In the genomic region with DNA sequence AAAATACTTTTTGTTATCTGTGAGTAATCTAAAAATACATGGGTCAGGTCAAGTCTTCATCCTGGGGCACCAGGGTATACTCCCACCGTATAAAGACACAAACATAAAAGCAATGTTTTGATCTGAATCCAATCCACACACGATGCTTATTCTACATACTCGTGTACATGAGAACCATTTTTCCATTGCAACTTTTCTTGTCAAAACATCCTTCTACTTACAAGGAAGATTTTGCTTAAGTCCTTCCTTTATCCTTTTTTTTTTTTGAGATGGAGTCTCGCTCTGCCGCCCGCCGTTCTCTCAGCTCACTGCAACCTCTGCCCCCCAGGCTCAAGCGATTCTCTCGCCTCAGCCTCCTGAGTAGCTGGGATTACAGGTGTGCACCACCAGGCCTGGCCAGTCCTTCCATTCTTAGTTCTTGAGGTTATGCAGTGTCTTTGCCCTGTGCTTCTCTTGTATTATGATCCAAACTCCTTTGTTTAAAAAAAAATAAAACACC, we compare ENCODE assay signal across 19 cellular contexts. TPM values are rescaled to one million over a fixed set of nuclear protein-coding genes. Genes with fewer than 3 reads are reported as not detected.
A peak's percentile ranks its signal among the peaks of the same experiment; 100 is the strongest.
DNase-seq lines count a peak whose midpoint lies in the region; ATAC-seq, FAIRE-seq and TF ChIP-seq lines count a peak whose summit lies in the region.
"Had no signal": no experiment of that assay in that cellular context is flagged by ENCODE, and none has a peak within 500 bp of the region (broad histone marks: within the 10 kb centered on the region; RNA-seq: fewer than 3 reads in every experiment).

No MANE protein-coding gene starts in this region.

- peaks cover 47% of the 10 kb centered on the region for H3K4me1 Mint-ChIP-seq in activated naive CD8-positive, alpha-beta T cell treated with anti-CD3 and anti-CD28 coated beads, Interleukin-2, amount 50 U/mL, for 24 hours
- peaks cover 41% of the 10 kb centered on the region for H3K4me1 Mint-ChIP-seq in stimulated activated effector memory CD8-positive, alpha-beta T cell treated with anti-CD3 and anti-CD28 coated beads, Interleukin-12 subunit alpha, Interleukin-12 subunit beta, amount 100 ng/mL, for 72 hours
- peaks cover 16 to 21% of the 10 kb centered on the region in 2 donors for H3K4me1 Mint-ChIP-seq in effector memory CD8-positive, alpha-beta T cell (ENCODE audit: low read depth in 2 of 2)

- no peak for TF ChIP-seq EP300 in HepG2 (IDR thresholded peaks at IDR 0.05; ENCODE audit: low read depth in 2 of 2, low read length in 2 of 2)
- TF ChIP-seq EP300 in HepG2 (CRISPR knock-in tag; IDR thresholded peaks at IDR 0.05; ENCODE audit: borderline replicate concordance), result no peak

- no peaks in the 10 kb centered on the region for H3K9me2 ChIP-seq in Karpas-422 (replicated peaks; ENCODE audit: insufficient read depth, low read length)

- peak overlapping the region; percentile 55 for H3K27ac Mint-ChIP-seq in activated naive CD8-positive, alpha-beta T cell treated with anti-CD3 and anti-CD28 coated beads, Interleukin-2, amount 50 U/mL, for 24 hours
- H3K27ac Mint-ChIP-seq in stimulated activated effector memory CD8-positive, alpha-beta T cell treated with anti-CD3 and anti-CD28 coated beads, Interleukin-12 subunit alpha, Interleukin-12 subunit beta, amount 100 ng/mL, for 72 hours, result peak overlapping the region; percentile 98
- peak overlapping the region in 1 of 2 donors; percentile 12 for H3K27ac Mint-ChIP-seq in effector memory CD8-positive, alpha-beta T cell

- H3K27ac ChIP-seq in HepG2 (ENCODE audit: extremely low read length, insufficient read depth, low read length) (no peak overlapping the region), right lobe of liver (no peak overlapping the region), HUES48 (ENCODE audit: low read depth, low read length) (peak overlapping the region; percentile 51), Karpas-422 (ENCODE audit: low read length) (no peak overlapping the region)
- H3K27ac ChIP-seq: dorsolateral prefrontal cortex, spleen, upper lobe of right lung had no signal

- H3K79me2 ChIP-seq in HepG2 (ENCODE audit: insufficient read depth, low read length), result peaks cover 3% of the 10 kb centered on the region
- H3K79me2 ChIP-seq in Karpas-422 (ENCODE audit: low read length), result peaks cover 12% of the 10 kb centered on the region

- H3K9ac ChIP-seq in HepG2 (ENCODE audit: insufficient read depth, low read depth, low read length) (no peak overlapping the region), HUES48 (ENCODE audit: low read depth, low read length) (no peak overlapping the region), Karpas-422 (ENCODE audit: low read length) (no peak overlapping the region)

- CTCF ChIA-PET in HepG2 (lab: Yijun Ruan, JAX; ENCODE audit: low intra/inter-chr PET ratio, low total read pairs), result no interaction called here

- WGBS in HepG2 (ENCODE audit: low lambda C conversion rate), result 96% methylated on average over 9 of the region's 9 CpGs
- 87% methylated on average over 9 of the region's 9 CpGs for WGBS in right lobe of liver (ENCODE audit: insufficient coverage, low coverage, low lambda C conversion rate, missing lambda C conversion rate)

- H3K27me3 Mint-ChIP-seq in activated naive CD8-positive, alpha-beta T cell treated with anti-CD3 and anti-CD28 coated beads, Interleukin-2, amount 50 U/mL, for 24 hours, result no peaks in the 10 kb centered on the region
- H3K27me3 Mint-ChIP-seq in effector memory CD8-positive, alpha-beta T cell, result no peaks in the 10 kb centered on the region

- H2AFZ ChIP-seq in HepG2 (ENCODE audit: low read length), result no peak overlapping the region
- no peak overlapping the region for H2AFZ ChIP-seq in Karpas-422 (ENCODE audit: low read length)

- TF ChIP-seq CTCF in HepG2 (CRISPR knock-in tag; IDR thresholded peaks at IDR 0.05) (no peak), right lobe of liver (IDR thresholded peaks at IDR 0.05) (no peak)

- POLR2A ChIA-PET in HepG2 (lab: Yijun Ruan, JAX), result interaction anchor here (0.7 to 2.2 kb wide), 3 partner anchors 15 to 43 kb away, joined by 4 to 6 read pairs (median 4); a partner anchor contains a TSS

- H3K4me1 ChIP-seq in HepG2 (ENCODE audit: insufficient read depth, low read length), result peaks cover 28% of the 10 kb centered on the region
- H3K4me1 ChIP-seq in right lobe of liver, result peaks cover 0 to under 1% (median 0%) of the 10 kb centered on the region in 4 donors
- H3K4me1 ChIP-seq in HUES48 (ENCODE audit: control insufficient read depth, insufficient read depth, low read length), result peaks cover 6% of the 10 kb centered on the region; the same call in 1 of the 2 replicates
- peaks cover 9% of the 10 kb centered on the region for H3K4me1 ChIP-seq in Karpas-422 (ENCODE audit: low read length)

- ATAC-seq in HepG2 (no peak), right lobe of liver (no peak)
- ATAC-seq in activated naive CD8-positive, alpha-beta T cell treated with anti-CD3 and anti-CD28 coated beads, Interleukin-2, amount 50 U/mL, for 24 hours, result no peak
- no peak for ATAC-seq in stimulated activated effector memory CD8-positive, alpha-beta T cell treated with anti-CD3 and anti-CD28 coated beads, Interleukin-12 subunit alpha, Interleukin-12 subunit beta, amount 100 ng/mL, for 72 hours
- no peak for ATAC-seq in effector memory CD8-positive, alpha-beta T cell (replicated peaks)
- ATAC-seq: upper lobe of right lung had no signal

- TF ChIP-seq RAD21 in HepG2 (CRISPR knock-in tag; IDR thresholded peaks at IDR 0.05), result no peak

- H3K36me3 Mint-ChIP-seq in activated naive CD8-positive, alpha-beta T cell treated with anti-CD3 and anti-CD28 coated beads, Interleukin-2, amount 50 U/mL, for 24 hours (ENCODE audit: low read depth), result peaks cover 62% of the 10 kb centered on the region
- peaks cover 79% of the 10 kb centered on the region for H3K36me3 Mint-ChIP-seq in stimulated activated effector memory CD8-positive, alpha-beta T cell treated with anti-CD3 and anti-CD28 coated beads, Interleukin-12 subunit alpha, Interleukin-12 subunit beta, amount 100 ng/mL, for 72 hours
- peaks cover 70% of the 10 kb centered on the region for H3K36me3 Mint-ChIP-seq in effector memory CD8-positive, alpha-beta T cell (ENCODE audit: insufficient read depth)

- H3K27me3 ChIP-seq in HepG2 (ENCODE audit: control insufficient read depth in 1 of 2, insufficient read depth in 2 of 2, low read length in 2 of 2), result no peaks in the 10 kb centered on the region
- no peaks in the 10 kb centered on the region for H3K27me3 ChIP-seq in right lobe of liver
- H3K27me3 ChIP-seq in HUES48 (ENCODE audit: control insufficient read depth, insufficient read depth, low read length), result no peaks in the 10 kb centered on the region
- no peaks in the 10 kb centered on the region for H3K27me3 ChIP-seq in Karpas-422 (ENCODE audit: low read length)
- H3K27me3 ChIP-seq: dorsolateral prefrontal cortex, spleen, upper lobe of right lung had no signal

- in situ Hi-C loops in HepG2 (cut with HindIII; ENCODE audit: extremely low pct_ligation_motif_present, low pct_unique_long_range_greater_than_20kb), result no loop called here

- H3K4me3 ChIP-seq in HepG2 (replicated peaks in 1 of 3; ENCODE audit: insufficient read depth in 1 of 3, low read depth in 2 of 3, low read length in 3 of 3) (no peak overlapping the region), right lobe of liver (no peak overlapping the region), HUES48 (ENCODE audit: low read depth, low read length) (no peak overlapping the region), Karpas-422 (ENCODE audit: low read length) (no peak overlapping the region)
- H3K4me3 ChIP-seq: dorsolateral prefrontal cortex, spleen, upper lobe of right lung had no signal

- no peaks in the 10 kb centered on the region for H3K9me3 Mint-ChIP-seq in activated naive CD8-positive, alpha-beta T cell treated with anti-CD3 and anti-CD28 coated beads, Interleukin-2, amount 50 U/mL, for 24 hours
- no peaks in the 10 kb centered on the region for H3K9me3 Mint-ChIP-seq in stimulated activated effector memory CD8-positive, alpha-beta T cell treated with anti-CD3 and anti-CD28 coated beads, Interleukin-12 subunit alpha, Interleukin-12 subunit beta, amount 100 ng/mL, for 72 hours
- no peaks in the 10 kb centered on the region for H3K9me3 Mint-ChIP-seq in effector memory CD8-positive, alpha-beta T cell

- H3K9me3 ChIP-seq in HepG2 (ENCODE audit: low read length) (no peaks in the 10 kb centered on the region), right lobe of liver (no peaks in the 10 kb centered on the region), HUES48 (ENCODE audit: control insufficient read depth, insufficient read depth, low read length) (no peaks in the 10 kb centered on the region), Karpas-422 (ENCODE audit: low read length) (no peaks in the 10 kb centered on the region)
- H3K9me3 ChIP-seq: spleen, upper lobe of right lung had no signal

- BruUV-seq in HepG2 (replicated peaks; lab: Mats Ljungman, UMichigan), result no TSS peak

- FAIRE-seq in HepG2 (lab: Jason Lieb, UNC), result no peak
- FAIRE-seq: frontal cortex had no signal

- H3K36me3 ChIP-seq in HepG2 (replicated peaks in 1 of 2; ENCODE audit: control insufficient read depth in 1 of 2, insufficient read depth in 2 of 2, low read length in 2 of 2) (peaks cover 16 to 56% of the 10 kb centered on the region in 2 experiments), right lobe of liver (peaks cover 12 to 63% (median 43%) of the 10 kb centered on the region in 4 donors), HUES48 (ENCODE audit: control insufficient read depth, insufficient read depth, low read length) (peaks cover 65% of the 10 kb centered on the region), Karpas-422 (ENCODE audit: insufficient read depth, low read length) (peaks cover 58% of the 10 kb centered on the region)

- intact Hi-C loops in HepG2 (cut with micrococcal nuclease; ENCODE audit: unreplicated experiment) (no loop called here), right lobe of liver (cut with DNase I) (no loop called here)

- DNase-seq in HepG2 (ENCODE audit: low spot score) (no peak), right lobe of liver (no peak), Karpas-422 (no peak)
- DNase-seq in activated naive CD8-positive, alpha-beta T cell treated with anti-CD3 and anti-CD28 coated beads, Interleukin-2, amount 50 U/mL, for 24 hours, result no peak
- DNase-seq in stimulated activated effector memory CD8-positive, alpha-beta T cell treated with anti-CD3 and anti-CD28 coated beads, Interleukin-12 subunit alpha, Interleukin-12 subunit beta, amount 100 ng/mL, for 72 hours (ENCODE audit: low spot score in 2 of 2), result no peak
- no peak for DNase-seq in effector memory CD8-positive, alpha-beta T cell
- DNase-seq: amygdala; COR-L47; dorsolateral prefrontal cortex; hippocampal formation; IMR-90; NCI-H1694; NCI-H748 treated with DMSO at 0.1 percent for 48 hours; occipital lobe; spleen; stimulated activated CD4-positive, alpha-beta T cell treated with anti-CD3 and anti-CD28 coated beads, Interleukin-4, amount 100 ng/mL, for 24 hours; upper lobe of right lung had no signal

- peaks cover 49% of the 10 kb centered on the region for H4K20me1 ChIP-seq in HepG2 (ENCODE audit: insufficient read depth, low read length)
- peaks cover 43% of the 10 kb centered on the region for H4K20me1 ChIP-seq in Karpas-422 (ENCODE audit: insufficient read depth, low read depth, low read length)

- TF ChIP-seq POLR2A in HepG2 (IDR thresholded peaks at IDR 0.05; ENCODE audit: insufficient read depth in 1 of 2, low read depth in 2 of 2, low read length in 2 of 2) (0 out of 4 replicates have a peak, but pooled peaks of 1 of the 2 experiments have one; percentile 23), right lobe of liver (IDR thresholded peaks at IDR 0.05) (no peak)

- H3K4me2 ChIP-seq in HepG2 (ENCODE audit: low read depth, low read length) (no peak overlapping the region), Karpas-422 (ENCODE audit: low read depth, low read length, poor library complexity, severe bottlenecking) (no peak overlapping the region)

- H3K4me3 Mint-ChIP-seq in activated naive CD8-positive, alpha-beta T cell treated with anti-CD3 and anti-CD28 coated beads, Interleukin-2, amount 50 U/mL, for 24 hours, result no peak overlapping the region
- H3K4me3 Mint-ChIP-seq in stimulated activated effector memory CD8-positive, alpha-beta T cell treated with anti-CD3 and anti-CD28 coated beads, Interleukin-12 subunit alpha, Interleukin-12 subunit beta, amount 100 ng/mL, for 72 hours, result no peak overlapping the region
- no peak overlapping the region for H3K4me3 Mint-ChIP-seq in effector memory CD8-positive, alpha-beta T cell

RNA-seq across cellular contexts. Expression of a gene that starts 7.5 kb away (rescaled TPM):
- total RNA-seq in HepG2 (2016; rRNA removed; fragmentation: Illumina TruSeq; extraction: Trizol) (1,981 and 2,192 TPM in 2 replicates), right lobe of liver (100 to 1,000 TPM in 4 of 6 experiments, 10 to 100 TPM in 2; 36.5 to 472 (median 400) TPM)
- 3,324 and 3,542 TPM in 2 replicates for total RNA-seq in HepG2 (2016; cell fraction: cytosol; rRNA removed; fragmentation: Illumina TruSeq; extraction: Trizol; ENCODE audit: low read depth)
- total RNA-seq in HepG2 (2016; cell fraction: insoluble cytoplasmic fraction; rRNA removed; fragmentation: Illumina TruSeq; extraction: Trizol), result 1,946 and 2,347 TPM in 2 replicates
- 4,900 and 5,247 TPM in 2 replicates for total RNA-seq in HepG2 (2016; cell fraction: membrane; rRNA removed; fragmentation: Illumina TruSeq; extraction: Trizol)
- 696 and 786 TPM in 2 replicates for total RNA-seq in HepG2 (2016; cell fraction: nucleus; rRNA removed; fragmentation: Illumina TruSeq; extraction: Trizol)
- polyA plus RNA-seq in HepG2 (2011; rRNA removed), result 3,367 and 3,734 TPM in 2 replicates
- 216 and 299 TPM in 2 replicates for polyA plus RNA-seq in HepG2 (2011; cell fraction: cytosol; rRNA removed)
- polyA plus RNA-seq in HepG2 (2011; cell fraction: nucleus; rRNA removed), result 168 and 341 TPM in 2 replicates
- polyA plus RNA-seq in HepG2 (2012), result 2,075 and 2,920 TPM in 2 replicates
- 4,668 and 5,281 TPM in 2 replicates for polyA plus RNA-seq in HepG2 (2016; cell fraction: cytosol; fragmentation: Illumina TruSeq; extraction: Trizol; ENCODE audit: low read depth)
- 2,672 and 2,701 TPM in 2 replicates for polyA plus RNA-seq in HepG2 (2016; cell fraction: insoluble cytoplasmic fraction; fragmentation: Illumina TruSeq; extraction: Trizol; ENCODE audit: low read depth)
- 6,074 and 6,302 TPM in 2 replicates for polyA plus RNA-seq in HepG2 (2016; cell fraction: membrane; fragmentation: Illumina TruSeq; extraction: Trizol; ENCODE audit: low read depth)
- 1,552 and 1,570 TPM in 2 replicates for polyA plus RNA-seq in HepG2 (2016; cell fraction: nucleus; fragmentation: Illumina TruSeq; extraction: Trizol; ENCODE audit: insufficient read depth, low read depth)
- polyA minus RNA-seq in HepG2 (2011; rRNA and poly(A)+ RNA removed; ENCODE audit: low replicate concordance), result 352 and 1,422 TPM in 2 replicates
- polyA minus RNA-seq in HepG2 (2011; cell fraction: cytosol; rRNA and poly(A)+ RNA removed), result 513 and 618 TPM in 2 replicates
- polyA minus RNA-seq in HepG2 (2011; cell fraction: nucleus; rRNA and poly(A)+ RNA removed), result 284 and 353 TPM in 2 replicates
- 3,939 and 6,611 TPM in 2 replicates for total RNA-seq in Karpas-422 (2014; rRNA removed; shearing (Covaris generic); ENCODE audit: low replicate concordance)

RNA-seq across cellular contexts. Expression of a gene that starts 13.6 kb away (rescaled TPM):
- total RNA-seq in HepG2 (2016; rRNA removed; fragmentation: Illumina TruSeq; extraction: Trizol), result 1.4 TPM in 2 replicates
- total RNA-seq in HepG2 (2016; cell fraction: cytosol; rRNA removed; fragmentation: Illumina TruSeq; extraction: Trizol; ENCODE audit: low read depth), result 0.71 and 1.1 TPM in 2 replicates
- 1.2 and 1.6 TPM in 2 replicates for total RNA-seq in HepG2 (2016; cell fraction: insoluble cytoplasmic fraction; rRNA removed; fragmentation: Illumina TruSeq; extraction: Trizol)
- 1.1 and 1.6 TPM in 2 replicates for total RNA-seq in HepG2 (2016; cell fraction: membrane; rRNA removed; fragmentation: Illumina TruSeq; extraction: Trizol)
- 0.56 and 1.2 TPM in 2 replicates for total RNA-seq in HepG2 (2016; cell fraction: nucleus; rRNA removed; fragmentation: Illumina TruSeq; extraction: Trizol)
- 0.33 and 0.39 TPM in 2 replicates for polyA plus RNA-seq in HepG2 (2011; rRNA removed)
- 0.16 and 0.31 TPM in 2 replicates for polyA plus RNA-seq in HepG2 (2011; cell fraction: cytosol; rRNA removed)
- 0.08 and 0.24 TPM in 2 replicates for polyA plus RNA-seq in HepG2 (2011; cell fraction: nucleus; rRNA removed)
- polyA plus RNA-seq in HepG2 (2012), result 0.43 and 0.58 TPM in 2 replicates
- polyA plus RNA-seq in HepG2 (2016; cell fraction: cytosol; fragmentation: Illumina TruSeq; extraction: Trizol; ENCODE audit: low read depth), result 0.05 TPM in 1 of 2 replicates, not detected in the other
- 0.73 and 1.0 TPM in 2 replicates for polyA plus RNA-seq in HepG2 (2016; cell fraction: insoluble cytoplasmic fraction; fragmentation: Illumina TruSeq; extraction: Trizol; ENCODE audit: low read depth)
- 0.08 and 0.15 TPM in 2 replicates for polyA plus RNA-seq in HepG2 (2016; cell fraction: membrane; fragmentation: Illumina TruSeq; extraction: Trizol; ENCODE audit: low read depth)
- polyA plus RNA-seq in HepG2 (2016; cell fraction: nucleus; fragmentation: Illumina TruSeq; extraction: Trizol; ENCODE audit: insufficient read depth, low read depth), result 0.66 and 0.81 TPM in 2 replicates
- polyA minus RNA-seq in HepG2 (2011; rRNA and poly(A)+ RNA removed; ENCODE audit: low replicate concordance), result 0.26 and 9.3 TPM in 2 replicates
- polyA minus RNA-seq in HepG2 (2011; cell fraction: cytosol; rRNA and poly(A)+ RNA removed), result 0.20 TPM in 1 of 2 replicates, not detected in the other
- 0.26 and 0.62 TPM in 2 replicates for polyA minus RNA-seq in HepG2 (2011; cell fraction: nucleus; rRNA and poly(A)+ RNA removed)
- total RNA-seq in right lobe of liver, result 1 to 10 TPM; 3.0 to 6.2 (median 3.3) TPM
- total RNA-seq in Karpas-422 (2014; rRNA removed; shearing (Covaris generic); ENCODE audit: low replicate concordance), result 0.43 and 1.0 TPM in 2 replicates

RNA-seq across cellular contexts. Expression of a gene that starts 29.4 kb away (rescaled TPM):
- total RNA-seq in HepG2 (2016; rRNA removed; fragmentation: Illumina TruSeq; extraction: Trizol) (58.0 and 78.7 TPM in 2 replicates), right lobe of liver (10 to 100 TPM; 36.7 to 82.4 (median 69.9) TPM)
- total RNA-seq in HepG2 (2016; cell fraction: cytosol; rRNA removed; fragmentation: Illumina TruSeq; extraction: Trizol; ENCODE audit: low read depth), result 31.0 and 34.0 TPM in 2 replicates
- total RNA-seq in HepG2 (2016; cell fraction: insoluble cytoplasmic fraction; rRNA removed; fragmentation: Illumina TruSeq; extraction: Trizol), result 56.3 and 76.7 TPM in 2 replicates
- total RNA-seq in HepG2 (2016; cell fraction: membrane; rRNA removed; fragmentation: Illumina TruSeq; extraction: Trizol), result 28.2 and 36.2 TPM in 2 replicates
- 48.6 and 60.5 TPM in 2 replicates for total RNA-seq in HepG2 (2016; cell fraction: nucleus; rRNA removed; fragmentation: Illumina TruSeq; extraction: Trizol)
- polyA plus RNA-seq in HepG2 (2011; rRNA removed), result 29.0 and 36.6 TPM in 2 replicates
- polyA plus RNA-seq in HepG2 (2011; cell fraction: cytosol; rRNA removed), result 10.5 and 18.5 TPM in 2 replicates
- polyA plus RNA-seq in HepG2 (2011; cell fraction: nucleus; rRNA removed), result 38.2 and 50.6 TPM in 2 replicates
- 39.5 and 51.9 TPM in 2 replicates for polyA plus RNA-seq in HepG2 (2012)
- polyA plus RNA-seq in HepG2 (2016; cell fraction: cytosol; fragmentation: Illumina TruSeq; extraction: Trizol; ENCODE audit: low read depth), result 1.4 and 1.5 TPM in 2 replicates
- 32.4 and 34.1 TPM in 2 replicates for polyA plus RNA-seq in HepG2 (2016; cell fraction: insoluble cytoplasmic fraction; fragmentation: Illumina TruSeq; extraction: Trizol; ENCODE audit: low read depth)
- 3.2 and 4.1 TPM in 2 replicates for polyA plus RNA-seq in HepG2 (2016; cell fraction: membrane; fragmentation: Illumina TruSeq; extraction: Trizol; ENCODE audit: low read depth)
- polyA plus RNA-seq in HepG2 (2016; cell fraction: nucleus; fragmentation: Illumina TruSeq; extraction: Trizol; ENCODE audit: insufficient read depth, low read depth), result 61.0 and 74.0 TPM in 2 replicates
- 12.8 and 19.6 TPM in 2 replicates for polyA minus RNA-seq in HepG2 (2011; rRNA and poly(A)+ RNA removed; ENCODE audit: low replicate concordance)
- 42.8 and 49.6 TPM in 2 replicates for polyA minus RNA-seq in HepG2 (2011; cell fraction: cytosol; rRNA and poly(A)+ RNA removed)
- polyA minus RNA-seq in HepG2 (2011; cell fraction: nucleus; rRNA and poly(A)+ RNA removed), result 88.8 and 97.3 TPM in 2 replicates
- 53.0 and 62.2 TPM in 2 replicates for total RNA-seq in Karpas-422 (2014; rRNA removed; shearing (Covaris generic); ENCODE audit: low replicate concordance)
